8 cellular contexts compared by ENCODE assay signal in genomic region chr10:94402204-94403033, GRCh38. TPM values are rescaled to one million over a fixed set of nuclear protein-coding genes. Genes with fewer than 3 reads are reported as not detected.
DNase-seq lines count a peak whose midpoint lies in the region; ATAC-seq and TF ChIP-seq lines count a peak whose summit lies in the region.

TBC1D12 (plus strand) TSS chr10:94402541; CDS start chr10:94402614, 73 bp downstream.

- H3K4me3 Mint-ChIP-seq in activated T-helper 17 cell treated with anti-CD3 and anti-CD28 coated beads, Interleukin-2, amount 50 U/mL, for 72 hours, result peak within 1 kb of the TSS; percentile 73
- peak within 1 kb of the TSS; percentile 64 for H3K4me3 Mint-ChIP-seq in natural killer cell

- no peaks in the 10 kb centered on the region for H3K9me3 ChIP-seq in thyroid gland

- no peaks in the 10 kb centered on the region for H3K4me1 Mint-ChIP-seq in activated T-helper 17 cell treated with anti-CD3 and anti-CD28 coated beads, Interleukin-2, amount 50 U/mL, for 72 hours
- peaks cover 7% of the 10 kb centered on the region in 2 donors for H3K4me1 Mint-ChIP-seq in natural killer cell

- H3K36me3 Mint-ChIP-seq in activated T-helper 17 cell treated with anti-CD3 and anti-CD28 coated beads, Interleukin-2, amount 50 U/mL, for 72 hours (ENCODE audit: low read depth), result no peaks in the 10 kb centered on the region
- no peaks in the 10 kb centered on the region for H3K36me3 Mint-ChIP-seq in natural killer cell

- H3K9me3 Mint-ChIP-seq in activated T-helper 17 cell treated with anti-CD3 and anti-CD28 coated beads, Interleukin-2, amount 50 U/mL, for 72 hours, result no peaks in the 10 kb centered on the region
- H3K9me3 Mint-ChIP-seq in natural killer cell, result peaks cover 0 to 2% of the 10 kb centered on the region in 2 donors

- H3K4me3 ChIP-seq in foreskin fibroblast (ENCODE audit: low read depth in 1 of 2, low read length in 2 of 2) (peak within 1 kb of the TSS; percentile 76 to 95), thyroid gland (replicated peaks in 1 of 3) (peak within 1 kb of the TSS; percentile 87 to 88 (median 87))

- H3K27me3 Mint-ChIP-seq in activated T-helper 17 cell treated with anti-CD3 and anti-CD28 coated beads, Interleukin-2, amount 50 U/mL, for 72 hours, result peaks cover 37% of the 10 kb centered on the region
- H3K27me3 Mint-ChIP-seq in natural killer cell (ENCODE audit: low read depth in 2 of 2), result peaks cover 33 to 46% of the 10 kb centered on the region in 2 donors

- TF ChIP-seq POLR2A in thyroid gland (IDR thresholded peaks at IDR 0.05), result peak; percentile 58 to 79

- DNase-seq in DMS153 treated with DMSO at 0.1 percent for 48 hours (lab: John Stamatoyannopoulos, UW; ENCODE audit: unreplicated experiment), result peak; percentile 94
- peak; percentile 84 for DNase-seq in HS-27A (ENCODE audit: low read depth)
- peak; percentile 87 to 89 for DNase-seq in NOMO-1 (lab: John Stamatoyannopoulos, UW; ENCODE audit: unreplicated experiment in 2 of 2)
- DNase-seq in foreskin fibroblast, result peak; percentile 98 to 99
- no peak for DNase-seq in natural killer cell
- DNase-seq in thyroid gland, result peak; percentile 96 to 98

- H3K36me3 ChIP-seq in thyroid gland, result no peaks in the 10 kb centered on the region

- WGBS in thyroid gland, 2 donors, result 1% methylated on average over 16 to 32 of the region's 82 CpGs

- no peak within 1 kb of the TSS for H3K27ac Mint-ChIP-seq in activated T-helper 17 cell treated with anti-CD3 and anti-CD28 coated beads, Interleukin-2, amount 50 U/mL, for 72 hours
- H3K27ac Mint-ChIP-seq in natural killer cell, result no peak within 1 kb of the TSS

- H3K27me3 ChIP-seq in thyroid gland, result no peaks in the 10 kb centered on the region

- intact Hi-C loops in natural killer cell (cut with micrococcal nuclease), result no loop called here
- intact Hi-C loops in thyroid gland (cut with DNase I), result loop anchor here (5.0 kb wide), 1 partner anchor 40 kb away; the partner anchor contains the start of gene NOC3L

- H3K27ac ChIP-seq in thyroid gland, result peak within 1 kb of the TSS; percentile 88 to 98 (median 98)

- no peak for TF ChIP-seq CTCF in foreskin fibroblast (IDR thresholded peaks at IDR 0.05; ENCODE audit: low read depth, low read length)
- no peak for TF ChIP-seq CTCF in natural killer cell (IDR thresholded peaks at IDR 0.05)
- no peak for TF ChIP-seq CTCF in thyroid gland (IDR thresholded peaks at IDR 0.05)

- ATAC-seq in GM21390 (IDR thresholded peaks at IDR 0.05; ENCODE audit: unreplicated experiment) (peak; percentile 72), natural killer cell (peak; percentile 42 to 63 (median 59))
- ATAC-seq in activated T-helper 17 cell treated with anti-CD3 and anti-CD28 coated beads, Interleukin-2, amount 50 U/mL, for 72 hours (replicated peaks), result peak; percentile 69

- peaks cover 7 to 10% of the 10 kb centered on the region in 2 donors for H3K4me1 ChIP-seq in thyroid gland

RNA-seq across cellular contexts. Expression of gene TBC1D12, which starts in this region (rescaled TPM):
- total RNA-seq in activated T-helper 17 cell treated with anti-CD3 and anti-CD28 coated beads, Interleukin-2, amount 50 U/mL, for 72 hours, result 1 to 10 TPM in 1 of 2 donors, under 1 TPM in 1; 0.84 to 1.6 TPM
- total RNA-seq in natural killer cell (1 to 10 TPM; 1.2 to 4.8 (median 1.8) TPM), thyroid gland (10 to 100 TPM; 17.5 to 28.2 (median 18.7) TPM)
